ENCODE assay signal across 25 cellular contexts in the genomic region with DNA sequence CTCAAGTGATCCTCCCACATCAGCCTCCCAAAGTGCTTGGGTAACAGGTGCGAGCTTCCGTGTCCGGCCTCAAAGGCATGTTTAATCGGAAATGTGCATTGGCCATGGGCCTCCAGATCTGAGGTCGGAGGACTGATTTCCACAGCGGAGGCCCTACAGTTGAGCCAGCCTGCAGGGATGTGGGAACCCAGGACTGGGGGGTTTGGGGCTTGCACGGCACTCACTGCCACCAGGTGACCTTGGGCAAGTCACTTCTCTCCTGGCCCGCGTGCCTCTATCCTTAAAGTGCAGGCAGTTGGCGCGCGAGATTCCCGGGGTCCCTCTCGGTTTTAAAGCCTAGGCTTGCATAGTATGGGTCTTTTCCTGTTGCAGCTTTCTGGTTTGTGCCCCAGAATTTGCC. TPM values are rescaled to one million over a fixed set of nuclear protein-coding genes. Genes with fewer than 3 reads are reported as not detected.
"Had no signal": no experiment of that assay in that cellular context is flagged by ENCODE, and none has a peak within 500 bp of the region (broad histone marks: within the 10 kb centered on the region; RNA-seq: fewer than 3 reads in every experiment).

No MANE protein-coding gene starts in this region.

- DNase-seq: activated CD4-positive, alpha-beta memory T cell treated with anti-CD3 and anti-CD28 coated beads, Interleukin-2, amount 10 ng/mL, durations not matched to agents 7 days and 5 days; activated CD4-positive, alpha-beta T cell treated with anti-CD3 and anti-CD28 coated beads for 1 hour; activated CD4-positive, alpha-beta T cell treated with anti-CD3 and anti-CD28 coated beads, Interleukin-2, amount 50 U/mL, for 4 hours; activated gamma-delta T cell; activated naive CD4-positive, alpha-beta T cell; activated naive CD4-positive, alpha-beta T cell treated with anti-CD3 and anti-CD28 coated beads, Interleukin-2, amount 10 ng/mL, durations not matched to agents 7 days and 5 days; activated naive CD8-positive, alpha-beta T cell treated with anti-CD3 and anti-CD28 coated beads, Interleukin-2, amount 10 ng/mL, durations not matched to agents 7 days and 5 days; cortex of kidney; gastrocnemius medialis; glutamatergic neuron; T-helper 17 cell had no signal

- H3K4me3 ChIP-seq: ascending aorta, breast epithelium, cardiac muscle cell, esophagus muscularis mucosa, gastrocnemius medialis had no signal

- H3K4me1 ChIP-seq: ascending aorta, breast epithelium, foreskin keratinocyte, gastrocnemius medialis had no signal

- H3K4me3 Mint-ChIP-seq: activated CD4-positive, alpha-beta memory T cell treated with anti-CD3 and anti-CD28 coated beads, Interleukin-2, amount 10 ng/mL, durations not matched to agents 7 days and 5 days; activated CD4-positive, alpha-beta T cell treated with anti-CD3 and anti-CD28 coated beads, Interleukin-2, amount 10 ng/mL, durations not matched to agents 7 days and 5 days; activated naive CD4-positive, alpha-beta T cell treated with anti-CD3 and anti-CD28 coated beads, Interleukin-2, amount 10 ng/mL, durations not matched to agents 7 days and 5 days; activated naive CD8-positive, alpha-beta T cell treated with anti-CD3 and anti-CD28 coated beads, Interleukin-2, amount 10 ng/mL, durations not matched to agents 7 days and 5 days; activated T-cell treated with anti-CD3 and anti-CD28 coated beads, Interleukin-2, amount 50 U/mL, for 72 hours; central memory CD8-positive, alpha-beta T cell; effector memory CD8-positive, alpha-beta T cell; T-helper 17 cell; T-helper 2 cell treated with Interferon-gamma antibody and Interleukin-4, amounts not matched to agents 5 μg/mL and 100 μg/mL, for 36 hours had no signal

- H3K4me1 Mint-ChIP-seq: activated naive CD4-positive, alpha-beta T cell treated with anti-CD3 and anti-CD28 coated beads, Interleukin-2, amount 10 ng/mL, durations not matched to agents 7 days and 5 days; activated naive CD8-positive, alpha-beta T cell treated with anti-CD3 and anti-CD28 coated beads, Interleukin-2, amount 10 ng/mL, durations not matched to agents 7 days and 5 days had no signal

- H3K36me3 Mint-ChIP-seq: activated naive CD4-positive, alpha-beta T cell treated with anti-CD3 and anti-CD28 coated beads, Interleukin-2, amount 10 ng/mL, durations not matched to agents 7 days and 5 days; activated naive CD4-positive, alpha-beta T cell treated with anti-CD3 and anti-CD28 coated beads, Interleukin-2, amount 50 U/mL, for 72 hours; activated naive CD8-positive, alpha-beta T cell treated with anti-CD3 and anti-CD28 coated beads, Interleukin-2, amount 10 ng/mL, durations not matched to agents 7 days and 5 days; brain; WTC11 had no signal

- H3K27me3 ChIP-seq: ascending aorta had no signal

- H3K27ac ChIP-seq: ascending aorta, breast epithelium, cardiac muscle cell, esophagus muscularis mucosa, foreskin keratinocyte, gastrocnemius medialis had no signal

- H3K36me3 ChIP-seq: ascending aorta, breast epithelium, cardiac muscle cell, esophagus muscularis mucosa, gastrocnemius medialis had no signal

- H3K9me3 ChIP-seq: ascending aorta, gastrocnemius medialis had no signal

- H3K9me3 Mint-ChIP-seq: activated CD4-positive, alpha-beta memory T cell treated with anti-CD3 and anti-CD28 coated beads, Interleukin-2, amount 10 ng/mL, durations not matched to agents 7 days and 5 days; activated CD4-positive, alpha-beta T cell treated with anti-CD3 and anti-CD28 coated beads, Interleukin-2, amount 10 ng/mL, durations not matched to agents 7 days and 5 days; activated naive CD4-positive, alpha-beta T cell treated with anti-CD3 and anti-CD28 coated beads, Interleukin-2, amount 10 ng/mL, durations not matched to agents 7 days and 5 days; activated naive CD4-positive, alpha-beta T cell treated with anti-CD3 and anti-CD28 coated beads, Interleukin-2, amount 50 U/mL, for 72 hours; activated naive CD8-positive, alpha-beta T cell treated with anti-CD3 and anti-CD28 coated beads, Interleukin-2, amount 10 ng/mL, durations not matched to agents 7 days and 5 days; activated T-cell treated with anti-CD3 and anti-CD28 coated beads, Interleukin-2, amount 50 U/mL, for 72 hours; central memory CD8-positive, alpha-beta T cell; effector memory CD8-positive, alpha-beta T cell; T-helper 2 cell treated with Interferon-gamma antibody and Interleukin-4, amounts not matched to agents 5 μg/mL and 100 μg/mL, for 36 hours; WTC11 had no signal

RNA-seq across cellular contexts. Expression of a gene that starts 51.0 kb away (rescaled TPM):
- total RNA-seq: ascending aorta, dermis blood vessel endothelial cell, foreskin keratinocyte had no signal
- polyA plus RNA-seq: foreskin keratinocyte had no signal
